ENCODE assay signal across 11 cellular contexts in the genomic region with DNA sequence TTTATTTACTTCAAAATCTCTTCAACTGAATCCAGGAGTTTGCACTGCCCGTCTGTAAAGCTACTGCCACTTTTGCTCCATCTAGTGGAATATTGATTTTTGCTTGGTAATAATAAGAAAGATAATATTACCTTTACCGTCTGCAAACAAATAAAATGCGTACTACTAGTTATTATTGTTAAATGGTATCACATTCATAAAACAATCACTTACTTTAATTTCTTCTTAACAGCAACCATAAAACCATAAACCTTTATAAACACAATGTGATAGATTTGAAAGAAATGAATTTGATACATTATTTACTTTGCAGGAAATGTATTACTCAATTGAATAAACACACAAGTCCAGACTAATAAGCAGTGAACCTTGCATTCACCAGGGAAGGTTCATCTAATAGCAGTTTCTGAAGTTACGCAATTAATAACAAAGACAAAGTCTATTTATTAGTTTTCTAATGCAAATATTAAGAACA. TPM values are rescaled to one million over a fixed set of nuclear protein-coding genes. Genes with fewer than 3 reads are reported as not detected.
DNase-seq lines count a peak whose midpoint lies in the region; ATAC-seq and TF ChIP-seq lines count a peak whose summit lies in the region.
"Had no signal": no experiment of that assay in that cellular context is flagged by ENCODE, and none has a peak within 500 bp of the region (broad histone marks: within the 10 kb centered on the region; RNA-seq: fewer than 3 reads in every experiment).

No MANE protein-coding gene starts in this region.

- no peak overlapping the region for H3K27ac Mint-ChIP-seq in activated T-helper 17 cell treated with anti-CD3 and anti-CD28 coated beads, Interleukin-2, amount 50 U/mL, for 72 hours
- H3K27ac Mint-ChIP-seq: effector memory CD8-positive, alpha-beta T cell had no signal

- no peaks in the 10 kb centered on the region for H3K4me1 ChIP-seq in Peyer's patch
- H3K4me1 ChIP-seq: left lung had no signal

- TF ChIP-seq CTCF in AG10803 (conservative IDR thresholded peaks at IDR 0.05; ENCODE audit: low read length), result peak; percentile 46
- TF ChIP-seq CTCF in kidney epithelial cell (IDR thresholded peaks at IDR 0.05; ENCODE audit: insufficient read depth, low read length, poor library complexity, severe bottlenecking), result peak; percentile 22
- TF ChIP-seq CTCF in Peyer's patch (IDR thresholded peaks at IDR 0.05), result peak in 3 of 6 experiments; percentile 31 to 50 (median 33)

- H3K9me3 Mint-ChIP-seq in activated T-helper 17 cell treated with anti-CD3 and anti-CD28 coated beads, Interleukin-2, amount 50 U/mL, for 72 hours, result peaks cover 3% of the 10 kb centered on the region
- H3K9me3 Mint-ChIP-seq: effector memory CD8-positive, alpha-beta T cell had no signal

- H3K27ac ChIP-seq in Peyer's patch, result no peak overlapping the region
- H3K27ac ChIP-seq: left lung had no signal

- H3K36me3 ChIP-seq in kidney epithelial cell (ENCODE audit: control insufficient read depth, insufficient read depth, low read length) (no peaks in the 10 kb centered on the region), Peyer's patch (no peaks in the 10 kb centered on the region)
- H3K36me3 ChIP-seq: left lung had no signal

- ATAC-seq in SK-N-SH treated with all-trans-retinoic acid at 6 μM for 48 hours, result peak; percentile 73
- no peak for ATAC-seq in activated T-helper 17 cell treated with anti-CD3 and anti-CD28 coated beads, Interleukin-2, amount 50 U/mL, for 72 hours (replicated peaks)
- no peak for ATAC-seq in GM21737 (IDR thresholded peaks at IDR 0.05; ENCODE audit: unreplicated experiment)
- ATAC-seq: effector memory CD8-positive, alpha-beta T cell; left lung had no signal

- H3K36me3 Mint-ChIP-seq in activated T-helper 17 cell treated with anti-CD3 and anti-CD28 coated beads, Interleukin-2, amount 50 U/mL, for 72 hours (ENCODE audit: low read depth), result no peaks in the 10 kb centered on the region

- H3K4me3 Mint-ChIP-seq in activated T-helper 17 cell treated with anti-CD3 and anti-CD28 coated beads, Interleukin-2, amount 50 U/mL, for 72 hours, result no peak overlapping the region
- H3K4me3 Mint-ChIP-seq: effector memory CD8-positive, alpha-beta T cell had no signal

- no peaks in the 10 kb centered on the region for H3K4me1 Mint-ChIP-seq in activated T-helper 17 cell treated with anti-CD3 and anti-CD28 coated beads, Interleukin-2, amount 50 U/mL, for 72 hours

- H3K27me3 ChIP-seq in kidney epithelial cell (ENCODE audit: control insufficient read depth, insufficient read depth, low read length) (no peaks in the 10 kb centered on the region), Peyer's patch (no peaks in the 10 kb centered on the region)
- H3K27me3 ChIP-seq: left lung had no signal

- no peaks in the 10 kb centered on the region for H3K9me3 ChIP-seq in Peyer's patch
- H3K9me3 ChIP-seq: left lung had no signal

- H3K4me3 ChIP-seq in AG10803 (ENCODE audit: low read length), result no peak overlapping the region
- H3K4me3 ChIP-seq in kidney epithelial cell (ENCODE audit: low read depth, low read length), result no peak overlapping the region
- H3K4me3 ChIP-seq in Peyer's patch, result no peak overlapping the region
- H3K4me3 ChIP-seq: left lung had no signal

- H3K27me3 Mint-ChIP-seq in activated T-helper 17 cell treated with anti-CD3 and anti-CD28 coated beads, Interleukin-2, amount 50 U/mL, for 72 hours, result no peaks in the 10 kb centered on the region
- H3K27me3 Mint-ChIP-seq: effector memory CD8-positive, alpha-beta T cell had no signal

- DNase-seq in AG10803 (ENCODE audit: low read depth) (peak; percentile 36), LHCN-M2 (ENCODE audit: low read depth) (peak; percentile 58), kidney epithelial cell (ENCODE audit: low read depth) (no peak), iPS-NIHi7 (ENCODE audit: extremely low spot score) (no peak), Peyer's patch (no peak)
- DNase-seq: DND-41; effector memory CD8-positive, alpha-beta T cell; left lung had no signal

- no peak for TF ChIP-seq POLR2A in Peyer's patch (IDR thresholded peaks at IDR 0.05)

TF ChIP-seq in SK-N-SH treated with all-trans-retinoic acid at 6 μM for 48 hours, 23 proteins besides CTCF, POLR2A, EP300 and RAD21:
- TF ChIP-seq, protein P1, sequence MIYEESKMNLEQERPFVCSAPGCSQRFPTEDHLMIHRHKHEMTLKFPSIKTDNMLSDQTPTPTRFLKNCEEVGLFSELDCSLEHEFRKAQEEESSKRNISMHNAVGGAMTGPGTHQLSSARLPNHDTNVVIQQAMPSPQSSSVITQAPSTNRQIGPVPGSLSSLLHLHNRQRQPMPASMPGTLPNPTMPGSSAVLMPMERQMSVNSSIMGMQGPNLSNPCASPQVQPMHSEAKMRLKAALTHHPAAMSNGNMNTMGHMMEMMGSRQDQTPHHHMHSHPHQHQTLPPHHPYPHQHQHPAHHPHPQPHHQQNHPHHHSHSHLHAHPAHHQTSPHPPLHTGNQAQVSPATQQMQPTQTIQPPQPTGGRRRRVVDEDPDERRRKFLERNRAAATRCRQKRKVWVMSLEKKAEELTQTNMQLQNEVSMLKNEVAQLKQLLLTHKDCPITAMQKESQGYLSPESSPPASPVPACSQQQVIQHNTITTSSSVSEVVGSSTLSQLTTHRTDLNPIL (CRISPR knock-in tag; IDR thresholded peaks at IDR 0.05; ENCODE audit: low read depth), result no peak
- no peak for TF ChIP-seq ISL1 (CRISPR knock-in tag; IDR thresholded peaks at IDR 0.05)
- no peak for TF ChIP-seq GLIS3 (CRISPR knock-in tag; IDR thresholded peaks at IDR 0.05)
- TF ChIP-seq ZNF8 (CRISPR knock-in tag; IDR thresholded peaks at IDR 0.05), result no peak
- TF ChIP-seq ESRRG (CRISPR knock-in tag; IDR thresholded peaks at IDR 0.05), result no peak
- no peak for TF ChIP-seq TCF4 (CRISPR knock-in tag; IDR thresholded peaks at IDR 0.05; ENCODE audit: borderline replicate concordance)
- no peak for TF ChIP-seq ZC3H10 (CRISPR knock-in tag; IDR thresholded peaks at IDR 0.05)
- TF ChIP-seq BACH2 (CRISPR knock-in tag; IDR thresholded peaks at IDR 0.05; ENCODE audit: borderline replicate concordance), result no peak
- no peak for TF ChIP-seq ZNF565 (CRISPR knock-in tag; conservative IDR thresholded peaks at IDR 0.05; ENCODE audit: low read depth)
- TF ChIP-seq ZFP30 (CRISPR knock-in tag; IDR thresholded peaks at IDR 0.05), result no peak

RNA-seq across cellular contexts. Expression of a gene that starts 6.4 kb away (rescaled TPM):
- total RNA-seq in LHCN-M2 (2014; rRNA removed) (0.06 TPM in 1 of 2 replicates, not detected in the other), kidney epithelial cell (0.04 TPM in 1 of 2 replicates, not detected in the other), Peyer's patch (10 to 100 TPM in 3 of 4 donors, under 1 TPM in 1; 0.83 to 25.7 (median 15.8) TPM)
- not detected for polyA plus RNA-seq in LHCN-M2 (2012)
- total RNA-seq in activated T-helper 17 cell treated with anti-CD3 and anti-CD28 coated beads, Interleukin-2, amount 50 U/mL, for 72 hours, result not detected

Comparison
In these comparisons a context has a peak if more than half of its experiments do, and no peak if none do; other contexts are left out.
1. DNase-seq: peak in AG10803 (single experiment) and LHCN-M2 (single experiment); none in kidney epithelial cell (single experiment), iPS-NIHi7 (single experiment) and Peyer's patch (0 of 3).